29 cellular contexts compared by ENCODE assay signal in genomic region chr19:38587562-38587961, GRCh38. TPM values are rescaled to one million over a fixed set of nuclear protein-coding genes. Genes with fewer than 3 reads are reported as not detected.
"Had no signal": no experiment of that assay in that cellular context is flagged by ENCODE, and none has a peak within 500 bp of the region (broad histone marks: within the 10 kb centered on the region; RNA-seq: fewer than 3 reads in every experiment).

No MANE protein-coding gene starts in this region.

- ATAC-seq: activated naive CD4-positive, alpha-beta T cell treated with anti-CD3 and anti-CD28 coated beads, Interleukin-2, amount 50 U/mL, for 72 hours; foreskin keratinocyte; left lobe of liver; lower lobe of right lung; mucosa of descending colon; sciatic nerve; stimulated activated naive B cell treated with anti-CD40 and anti-IgM and Interleukin-4, amounts not matched to agents 10 μg/mL and 1 μg/mL and 100 μg/mL, for 72 hours had no signal

- H3K9me3 Mint-ChIP-seq: activated CD4-positive, alpha-beta T cell treated with anti-CD3 and anti-CD28 coated beads, Interleukin-2, amount 10 ng/mL, durations not matched to agents 7 days and 5 days; activated naive CD4-positive, alpha-beta T cell treated with anti-CD3 and anti-CD28 coated beads, Interleukin-2, amount 50 U/mL, for 72 hours; nephron progenitor cell; stimulated activated naive B cell treated with anti-CD40 and anti-IgM and Interleukin-4, amounts not matched to agents 10 μg/mL and 1 μg/mL and 100 μg/mL, for 72 hours had no signal

- H3K36me3 ChIP-seq: breast epithelium, esophagus muscularis mucosa, neutrophil, ovary, prostate gland, stomach, thyroid gland, upper lobe of left lung, vagina had no signal

- H3K4me3 ChIP-seq: breast epithelium, esophagus muscularis mucosa, lower lobe of right lung, mucosa of descending colon, ovary, prostate gland, skin epidermis, stomach, thyroid gland, upper lobe of left lung, vagina had no signal

- DNase-seq: activated CD4-positive, alpha-beta T cell treated with anti-CD3 and anti-CD28 coated beads for 1 hour; activated CD4-positive, alpha-beta T cell treated with anti-CD3 and anti-CD28 coated beads, Interleukin-2, amount 10 ng/mL, durations not matched to agents 7 days and 5 days; activated CD8-positive, alpha-beta memory T cell treated with anti-CD3 and anti-CD28 coated beads for 24 hours; activated gamma-delta T cell treated with Interleukin-2 at 50 U/mL for 16 hours; central memory CD4-positive, alpha-beta T cell; foreskin keratinocyte; kidney glomerular epithelial cell; lower lobe of right lung; mucosa of descending colon; nephron progenitor cell; ovary; retina; stimulated activated CD4-positive, alpha-beta T cell treated with anti-CD3 and anti-CD28 coated beads, Interleukin-12 subunit alpha, Interleukin-12 subunit beta, amount 100 ng/mL, for 4 hours; stimulated activated CD4-positive, alpha-beta T cell treated with anti-CD3 and anti-CD28 coated beads, Interleukin-4, amount 100 ng/mL, for 24 hours; stimulated activated naive B cell treated with anti-CD40 and anti-IgM and Interleukin-4, amounts not matched to agents 10 μg/mL and 1 μg/mL and 100 μg/mL, for 72 hours; stomach; T-helper 2 cell; thyroid gland; upper lobe of left lung had no signal

- H3K27ac ChIP-seq: breast epithelium, esophagus muscularis mucosa, foreskin keratinocyte, lower lobe of right lung, neutrophil, ovary, prostate gland, skin epidermis, stomach, thyroid gland, upper lobe of left lung, vagina had no signal

- H3K9me3 ChIP-seq: breast epithelium, esophagus muscularis mucosa, lower lobe of right lung, mucosa of descending colon, neutrophil, ovary, prostate gland, stomach, thyroid gland, upper lobe of left lung, vagina had no signal

- H3K4me1 ChIP-seq: breast epithelium, esophagus muscularis mucosa, foreskin keratinocyte, lower lobe of right lung, prostate gland, stomach, thyroid gland, upper lobe of left lung, vagina had no signal

- H3K27me3 ChIP-seq: breast epithelium, foreskin keratinocyte, neutrophil, ovary, thyroid gland, upper lobe of left lung, vagina had no signal

- H3K4me3 Mint-ChIP-seq: activated CD4-positive, alpha-beta T cell treated with anti-CD3 and anti-CD28 coated beads, Interleukin-2, amount 10 ng/mL, durations not matched to agents 7 days and 5 days; nephron progenitor cell; stimulated activated naive B cell treated with anti-CD40 and anti-IgM and Interleukin-4, amounts not matched to agents 10 μg/mL and 1 μg/mL and 100 μg/mL, for 72 hours had no signal

- H3K27ac Mint-ChIP-seq: nephron progenitor cell; stimulated activated naive B cell treated with anti-CD40 and anti-IgM and Interleukin-4, amounts not matched to agents 10 μg/mL and 1 μg/mL and 100 μg/mL, for 72 hours had no signal

- H3K4me1 Mint-ChIP-seq: nephron progenitor cell had no signal

- H3K27me3 Mint-ChIP-seq: activated CD4-positive, alpha-beta T cell treated with anti-CD3 and anti-CD28 coated beads, Interleukin-2, amount 10 ng/mL, durations not matched to agents 7 days and 5 days; stimulated activated naive B cell treated with anti-CD40 and anti-IgM and Interleukin-4, amounts not matched to agents 10 μg/mL and 1 μg/mL and 100 μg/mL, for 72 hours had no signal

RNA-seq across cellular contexts. Expression of gene MAP4K1, which starts 30.2 kb away (rescaled TPM):
- total RNA-seq: glomerular endothelial cell had no signal
